In the genomic region with DNA sequence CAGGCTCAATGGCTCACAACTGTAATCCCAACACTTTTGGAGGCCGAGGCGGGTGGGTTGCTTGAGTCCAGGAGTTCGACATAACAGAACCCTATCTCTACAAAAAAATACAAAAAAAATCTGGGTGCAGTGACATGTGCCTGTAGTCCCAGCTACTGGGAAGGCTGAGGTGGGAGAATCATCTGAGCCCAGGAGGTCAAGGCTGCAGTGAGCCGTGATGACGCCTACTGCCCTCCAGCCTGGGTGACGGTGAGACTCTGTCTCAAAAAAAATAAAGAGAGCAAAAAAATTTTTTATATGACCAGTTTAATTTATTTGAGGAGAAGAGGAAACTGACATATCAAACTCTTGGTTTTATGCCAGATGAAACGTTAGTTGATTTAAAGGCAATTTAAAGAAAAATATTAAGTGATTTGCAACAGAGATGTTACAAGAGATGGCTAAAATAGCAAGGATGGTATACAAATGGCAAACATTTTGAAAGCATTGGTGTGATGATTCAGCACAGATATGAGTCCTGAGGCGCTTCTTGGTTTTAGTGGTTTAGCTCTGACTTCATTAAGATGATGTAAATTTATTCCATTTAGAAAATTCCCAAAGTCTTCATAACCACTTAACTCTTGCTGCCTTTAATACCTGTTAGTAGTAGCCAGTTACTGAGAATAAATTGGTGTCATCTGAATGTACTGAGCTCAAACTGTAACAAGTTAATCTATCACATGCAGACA, we compare ENCODE assay signal across 1 cellular context.
TF ChIP-seq lines count a peak whose summit lies in the region.

No MANE protein-coding gene starts in this region.

TF ChIP-seq in SK-N-SH treated with all-trans-retinoic acid at 6 μM for 48 hours, 23 proteins besides CTCF, POLR2A, EP300 and RAD21 (continued from another document):
- TF ChIP-seq, protein P1, sequence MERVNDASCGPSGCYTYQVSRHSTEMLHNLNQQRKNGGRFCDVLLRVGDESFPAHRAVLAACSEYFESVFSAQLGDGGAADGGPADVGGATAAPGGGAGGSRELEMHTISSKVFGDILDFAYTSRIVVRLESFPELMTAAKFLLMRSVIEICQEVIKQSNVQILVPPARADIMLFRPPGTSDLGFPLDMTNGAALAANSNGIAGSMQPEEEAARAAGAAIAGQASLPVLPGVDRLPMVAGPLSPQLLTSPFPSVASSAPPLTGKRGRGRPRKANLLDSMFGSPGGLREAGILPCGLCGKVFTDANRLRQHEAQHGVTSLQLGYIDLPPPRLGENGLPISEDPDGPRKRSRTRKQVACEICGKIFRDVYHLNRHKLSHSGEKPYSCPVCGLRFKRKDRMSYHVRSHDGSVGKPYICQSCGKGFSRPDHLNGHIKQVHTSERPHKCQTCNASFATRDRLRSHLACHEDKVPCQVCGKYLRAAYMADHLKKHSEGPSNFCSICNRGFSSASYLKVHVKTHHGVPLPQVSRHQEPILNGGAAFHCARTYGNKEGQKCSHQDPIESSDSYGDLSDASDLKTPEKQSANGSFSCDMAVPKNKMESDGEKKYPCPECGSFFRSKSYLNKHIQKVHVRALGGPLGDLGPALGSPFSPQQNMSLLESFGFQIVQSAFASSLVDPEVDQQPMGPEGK (CRISPR knock-in tag; IDR thresholded peaks at IDR 0.05; ENCODE audit: borderline replicate concordance) = peak; percentile 34; the same call in 1 of the 2 replicates
- no peak for TF ChIP-seq ZC3H10 (CRISPR knock-in tag; IDR thresholded peaks at IDR 0.05)
- TF ChIP-seq ZNF70 (CRISPR knock-in tag; IDR thresholded peaks at IDR 0.05) = no peak
- no peak for TF ChIP-seq OSR1 (CRISPR knock-in tag; IDR thresholded peaks at IDR 0.05)
